15 cellular contexts compared by ENCODE assay signal in the genomic region with DNA sequence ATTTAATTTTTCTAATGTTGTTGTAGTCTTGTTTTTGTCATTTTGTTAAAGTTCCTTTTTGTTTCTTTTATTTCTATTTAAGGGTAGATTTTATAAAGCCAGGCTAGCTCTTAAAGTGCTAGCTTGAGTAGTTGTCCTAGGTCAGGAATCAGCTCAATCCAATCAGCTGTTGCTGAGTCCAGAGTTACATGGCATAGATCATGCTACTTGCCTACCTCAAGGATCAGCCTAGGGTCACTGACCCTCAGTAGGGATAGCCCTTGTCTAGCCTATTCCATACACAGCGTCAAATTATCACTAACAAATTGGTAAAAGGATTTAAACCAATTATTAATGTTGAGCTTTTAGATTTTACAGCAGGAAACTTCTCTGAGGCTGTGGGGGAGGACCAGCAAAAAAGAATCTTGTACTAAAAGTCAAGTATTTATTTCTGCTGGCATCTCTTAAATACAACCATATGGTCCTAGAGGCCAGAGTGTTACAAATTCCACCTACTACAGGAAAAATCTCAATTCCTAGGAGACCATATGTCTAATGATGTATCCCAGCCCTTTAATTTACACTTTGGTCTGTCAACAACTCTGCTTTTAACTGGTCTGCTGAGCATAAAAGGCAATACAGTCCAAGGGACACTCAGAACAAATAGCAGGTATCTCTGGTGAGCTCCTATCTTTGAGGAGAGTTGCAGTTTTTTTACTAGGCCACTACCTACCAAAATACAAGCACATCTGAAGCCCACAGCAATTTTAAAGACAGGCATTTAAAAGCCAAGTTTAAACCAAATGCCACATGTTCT.
DNase-seq lines count a peak whose midpoint lies in the region; ATAC-seq and TF ChIP-seq lines count a peak whose summit lies in the region.
"Had no signal": no experiment of that assay in that cellular context is flagged by ENCODE, and none has a peak within 500 bp of the region (broad histone marks: within the 10 kb centered on the region; RNA-seq: fewer than 3 reads in every experiment).

No MANE protein-coding gene starts in this region.

- no peaks in the 10 kb centered on the region for H3K79me2 ChIP-seq in hepatocyte

- H3K4me1 ChIP-seq in hepatocyte (ENCODE audit: insufficient read depth) (peaks cover 8% of the 10 kb centered on the region), mucosa of descending colon (ENCODE audit: low read depth) (no peaks in the 10 kb centered on the region)
- H3K4me1 ChIP-seq: BE2C had no signal

- H3K9me3 ChIP-seq in hepatocyte (ENCODE audit: low read depth) (no peaks in the 10 kb centered on the region), mucosa of descending colon (no peaks in the 10 kb centered on the region)
- H3K9me3 ChIP-seq: BE2C, MG63 had no signal

- H2AFZ ChIP-seq in hepatocyte: no peak overlapping the region

- peak; percentile 22 for ATAC-seq in mucosa of descending colon

- H3K27me3 ChIP-seq in hepatocyte: no peaks in the 10 kb centered on the region
- H3K27me3 ChIP-seq: BE2C, MG63 had no signal

- TF ChIP-seq CTCF in hepatocyte (IDR thresholded peaks at IDR 0.05; ENCODE audit: poor library complexity) (no peak), mucosa of descending colon (IDR thresholded peaks at IDR 0.05) (no peak)

- no peak overlapping the region for H3K4me3 ChIP-seq in hepatocyte
- H3K4me3 ChIP-seq in mucosa of descending colon: no peak overlapping the region
- H3K4me3 ChIP-seq: MG63 had no signal

- H4K20me1 ChIP-seq in hepatocyte (ENCODE audit: insufficient read depth, poor library complexity, severe bottlenecking): no peaks in the 10 kb centered on the region

- intact Hi-C loops in mucosa of descending colon (cut with DNase I, micrococcal nuclease): no loop called here

- no peaks in the 10 kb centered on the region for H3K36me3 ChIP-seq in hepatocyte (replicated peaks; ENCODE audit: insufficient read depth, low read depth)
- H3K36me3 ChIP-seq in mucosa of descending colon (ENCODE audit: low read depth): no peaks in the 10 kb centered on the region
- H3K36me3 ChIP-seq: BE2C, MG63 had no signal

- DNase-seq in DMS 273 treated with DMSO at 0.1 percent for 48 hours (lab: John Stamatoyannopoulos, UW): peak; percentile 23
- DNase-seq in NCI-H2227 treated with DMSO at 0.1 percent for 48 hours (lab: John Stamatoyannopoulos, UW): peak; percentile 55
- DNase-seq in hepatocyte (ENCODE audit: low spot score): peak; percentile 13
- no peak for DNase-seq in mucosa of descending colon
- no peak for DNase-seq in NCI-H1436 treated with DMSO at 0.1 percent for 48 hours (lab: John Stamatoyannopoulos, UW)
- no peak for DNase-seq in medulla oblongata (ENCODE audit: extremely low spot score)
- no peak for DNase-seq in stimulated activated CD4-positive, alpha-beta T cell treated with anti-CD3 and anti-CD28 coated beads, Interleukin-15, amount 100 ng/mL, for 24 hours
- DNase-seq: BE2C, DMS79 treated with DMSO at 0.1 percent for 48 hours, HFFc6, Kasumi-1, MG63, NCI-H1930, NCI-H774, Right ventricle myocardium superior had no signal

- 75% methylated on average over 1 of the region's 1 CpG for WGBS in hepatocyte (ENCODE audit: low lambda C conversion rate, missing lambda C conversion rate)

- no peak overlapping the region for H3K27ac ChIP-seq in hepatocyte

- no peak overlapping the region for H3K4me2 ChIP-seq in hepatocyte

- no peaks in the 10 kb centered on the region for H3K9me2 ChIP-seq in hepatocyte (replicated peaks; ENCODE audit: insufficient read depth)

Comparison
In these comparisons a context has a peak if more than half of its experiments do, and no peak if none do; other contexts are left out.
1. DNase-seq: peak in DMS 273 treated with DMSO at 0.1 percent for 48 hours (single experiment), NCI-H2227 treated with DMSO at 0.1 percent for 48 hours (single experiment) and hepatocyte (single experiment); none in mucosa of descending colon (0 of 3), NCI-H1436 treated with DMSO at 0.1 percent for 48 hours (single experiment), medulla oblongata (single experiment) and stimulated activated CD4-positive, alpha-beta T cell treated with anti-CD3 and anti-CD28 coated beads, Interleukin-15, amount 100 ng/mL, for 24 hours (single experiment).